Comparison of ENCODE assay signal across 23 cellular contexts in the genomic region with DNA sequence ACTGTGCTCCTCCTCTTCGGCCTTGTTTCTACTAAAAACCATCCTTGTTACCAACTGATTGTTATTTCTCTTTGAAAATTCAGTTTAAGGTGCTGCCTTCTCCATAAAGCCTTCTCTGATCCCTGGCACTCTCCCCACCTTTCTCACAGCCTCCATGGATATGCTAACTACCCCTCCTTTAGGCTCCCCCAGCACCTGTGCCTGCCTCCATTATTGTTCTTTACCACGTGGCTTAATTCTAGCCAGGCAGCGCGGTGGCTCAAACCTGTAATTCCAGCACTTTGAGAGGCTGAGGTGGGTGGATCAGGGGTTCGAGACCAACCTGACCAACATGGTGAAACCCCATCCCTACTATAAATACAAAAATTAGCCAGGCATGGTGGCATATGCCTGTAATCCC.
DNase-seq lines count a peak whose midpoint lies in the region; ATAC-seq and TF ChIP-seq lines count a peak whose summit lies in the region.
"Had no signal": no experiment of that assay in that cellular context is flagged by ENCODE, and none has a peak within 500 bp of the region (broad histone marks: within the 10 kb centered on the region; RNA-seq: fewer than 3 reads in every experiment).

No MANE protein-coding gene starts in this region.

- H3K27me3 Mint-ChIP-seq in T-helper 2 cell treated with Interferon-gamma antibody and Interleukin-4, amounts not matched to agents 5 μg/mL and 100 μg/mL, for 36 hours (ENCODE audit: low read depth) = no peaks in the 10 kb centered on the region
- no peaks in the 10 kb centered on the region for H3K27me3 Mint-ChIP-seq in central memory CD8-positive, alpha-beta T cell
- H3K27me3 Mint-ChIP-seq in progenitor cell of endocrine pancreas = no peaks in the 10 kb centered on the region

- no peaks in the 10 kb centered on the region for H3K27me3 ChIP-seq in H7 (ENCODE audit: control insufficient read depth, insufficient read depth, low read length)

- H3K4me3 ChIP-seq in H7 (ENCODE audit: insufficient read depth, low read depth, low read length) = no peak overlapping the region
- H3K4me3 ChIP-seq: GM23248 had no signal

- DNase-seq in T-helper 2 cell treated with Interferon-gamma antibody and Interleukin-4, amounts not matched to agents 5 μg/mL and 100 μg/mL, for 36 hours (ENCODE audit: low spot score) = no peak
- no peak for DNase-seq in T-helper 2 cell
- peak; percentile 47 for DNase-seq in H7
- no peak for DNase-seq in central memory CD8-positive, alpha-beta T cell (ENCODE audit: low spot score in 2 of 2)
- no peak for DNase-seq in progenitor cell of endocrine pancreas (ENCODE audit: low spot score, unreplicated experiment)
- no peak for DNase-seq in OCI-M1 (lab: John Stamatoyannopoulos, UW)
- no peak for DNase-seq in hepatic stellate cell (ENCODE audit: low spot score)
- DNase-seq in caudate nucleus (lab: John Stamatoyannopoulos, UW) = no peak
- DNase-seq: 8988T; Calu3; DMS79 treated with DMSO at 0.1 percent for 48 hours; GM23248; HFFc6; KBM-7; NCI-H1092; NCI-H1694 treated with DMSO at 0.1 percent for 48 hours; NCI-H345; NCI-H526 treated with DMSO at 0.1 percent for 48 hours; NK-92 treated with Interleukin-12 subunit alpha and Interleukin-12 subunit beta, amount 100 ng/mL, for 24 hours; PC-3; Right ventricle myocardium superior; SK-N-SH had no signal

- no peak for TF ChIP-seq CTCF in progenitor cell of endocrine pancreas (IDR thresholded peaks at IDR 0.05; ENCODE audit: unreplicated experiment)

- H3K4me1 Mint-ChIP-seq in T-helper 2 cell treated with Interferon-gamma antibody and Interleukin-4, amounts not matched to agents 5 μg/mL and 100 μg/mL, for 36 hours (ENCODE audit: low read depth) = peaks cover 20% of the 10 kb centered on the region
- H3K4me1 Mint-ChIP-seq in central memory CD8-positive, alpha-beta T cell = no peaks in the 10 kb centered on the region
- H3K4me1 Mint-ChIP-seq in progenitor cell of endocrine pancreas (ENCODE audit: low read depth) = peaks cover 4% of the 10 kb centered on the region

- H3K36me3 Mint-ChIP-seq in T-helper 2 cell treated with Interferon-gamma antibody and Interleukin-4, amounts not matched to agents 5 μg/mL and 100 μg/mL, for 36 hours (ENCODE audit: low read depth) = peaks cover 5% of the 10 kb centered on the region
- peaks cover 3% of the 10 kb centered on the region for H3K36me3 Mint-ChIP-seq in central memory CD8-positive, alpha-beta T cell (ENCODE audit: insufficient read depth)
- peaks cover 5% of the 10 kb centered on the region for H3K36me3 Mint-ChIP-seq in progenitor cell of endocrine pancreas (ENCODE audit: insufficient read depth)

- H3K36me3 ChIP-seq in H7 (replicated peaks; ENCODE audit: control insufficient read depth, insufficient read depth, low read length) = no peaks in the 10 kb centered on the region

- H3K27ac ChIP-seq in caudate nucleus (ENCODE audit: low read depth, low read length) = no peak overlapping the region
- H3K27ac ChIP-seq: GM23248 had no signal

- H3K27ac Mint-ChIP-seq in T-helper 2 cell treated with Interferon-gamma antibody and Interleukin-4, amounts not matched to agents 5 μg/mL and 100 μg/mL, for 36 hours = peak overlapping the region; percentile 1
- peak overlapping the region; percentile 14 for H3K27ac Mint-ChIP-seq in central memory CD8-positive, alpha-beta T cell (ENCODE audit: low read depth)
- peak overlapping the region; percentile 85 for H3K27ac Mint-ChIP-seq in progenitor cell of endocrine pancreas
- H3K27ac Mint-ChIP-seq: HFFc6 had no signal

- H3K9me3 Mint-ChIP-seq in T-helper 2 cell treated with Interferon-gamma antibody and Interleukin-4, amounts not matched to agents 5 μg/mL and 100 μg/mL, for 36 hours = no peaks in the 10 kb centered on the region
- no peaks in the 10 kb centered on the region for H3K9me3 Mint-ChIP-seq in central memory CD8-positive, alpha-beta T cell
- H3K9me3 Mint-ChIP-seq in progenitor cell of endocrine pancreas (ENCODE audit: low read depth) = no peaks in the 10 kb centered on the region
- H3K9me3 Mint-ChIP-seq: CD14-positive monocyte, HFFc6 had no signal

- ATAC-seq in central memory CD8-positive, alpha-beta T cell (replicated peaks; ENCODE audit: extremely low read depth, poor library complexity, severe bottlenecking) = no peak
- ATAC-seq: PC-3 had no signal

- no peak overlapping the region for H3K4me3 Mint-ChIP-seq in T-helper 2 cell treated with Interferon-gamma antibody and Interleukin-4, amounts not matched to agents 5 μg/mL and 100 μg/mL, for 36 hours
- H3K4me3 Mint-ChIP-seq in central memory CD8-positive, alpha-beta T cell = no peak overlapping the region
- H3K4me3 Mint-ChIP-seq in progenitor cell of endocrine pancreas (ENCODE audit: low read depth) = no peak overlapping the region
- H3K4me3 Mint-ChIP-seq: CD14-positive monocyte, HFFc6 had no signal

Comparison
In these comparisons a context has a peak if more than half of its experiments do, and no peak if none do; other contexts are left out.
1. H3K27ac Mint-ChIP-seq: peak in every context shown above with its lines; median percentile 85 in progenitor cell of endocrine pancreas; 14 in central memory CD8-positive, alpha-beta T cell; 1 in T-helper 2 cell treated with Interferon-gamma antibody and Interleukin-4, amounts not matched to agents 5 μg/mL and 100 μg/mL, for 36 hours.